16 cellular contexts compared by ENCODE assay signal in the genomic region with DNA sequence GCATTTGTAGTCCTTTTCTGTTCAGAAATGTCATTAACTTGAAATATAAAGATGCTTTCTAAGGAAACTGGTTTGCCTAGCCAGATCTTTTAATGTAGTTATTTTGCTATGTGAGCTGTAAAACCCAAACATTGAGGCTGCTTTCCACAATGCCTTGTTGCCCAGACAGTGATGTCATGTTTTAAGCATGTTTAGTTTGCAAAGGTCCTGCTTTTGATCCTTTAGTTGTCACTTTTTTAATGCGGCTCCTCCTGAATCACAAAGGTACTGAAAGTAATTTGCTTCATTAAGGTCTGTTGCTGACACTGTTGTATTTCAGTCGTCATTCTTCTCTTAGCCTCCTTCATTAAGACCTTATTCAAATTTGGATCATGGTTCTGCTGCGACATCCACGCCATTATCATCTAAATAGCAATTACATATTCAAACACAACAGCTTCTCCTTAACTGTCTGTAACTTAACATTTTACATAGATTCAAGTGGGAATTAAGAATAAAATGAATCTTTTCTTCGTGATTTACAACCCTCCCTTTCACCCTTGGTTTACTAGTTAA. TPM values are rescaled to one million over a fixed set of nuclear protein-coding genes. Genes with fewer than 3 reads are reported as not detected.
DNase-seq lines count a peak whose midpoint lies in the region; ATAC-seq, FAIRE-seq and TF ChIP-seq lines count a peak whose summit lies in the region.
"Had no signal": no experiment of that assay in that cellular context is flagged by ENCODE, and none has a peak within 500 bp of the region (broad histone marks: within the 10 kb centered on the region; RNA-seq: fewer than 3 reads in every experiment).

No MANE protein-coding gene starts in this region.

- DNase-seq in DMS 273 (lab: John Stamatoyannopoulos, UW; ENCODE audit: unreplicated experiment) = peak; percentile 84
- peak; percentile 51 for DNase-seq in M059J (ENCODE audit: low read depth)
- peak; percentile 69 for DNase-seq in astrocyte of the spinal cord (ENCODE audit: low read depth, low spot score)
- DNase-seq in kidney tubule cell (ENCODE audit: low spot score) = peak; percentile 58
- no peak for DNase-seq in GM12891 (ENCODE audit: insufficient read length, low spot score)
- no peak for DNase-seq in C1 segment of cervical spinal cord (lab: John Stamatoyannopoulos, UW)
- no peak for DNase-seq in NCI-H1105 treated with DMSO at 0.1 percent for 48 hours (lab: John Stamatoyannopoulos, UW)
- DNase-seq: activated CD4-positive, alpha-beta T cell treated with anti-CD3 and anti-CD28 coated beads, Interleukin-2, amount 10 ng/mL, durations not matched to agents 7 days and 5 days; activated gamma-delta T cell; cerebellar nuclear complex; MM.1S; NCI-H748 treated with DMSO at 0.1 percent for 48 hours; T-cell had no signal

- ATAC-seq in GM19463 (IDR thresholded peaks at IDR 0.05; ENCODE audit: unreplicated experiment) = no peak
- ATAC-seq: left lobe of liver, T-cell had no signal

- in situ Hi-C loops in astrocyte of the spinal cord (cut with HindIII; ENCODE audit: low sequenced_read_pairs) = no loop called here

- TF ChIP-seq CTCF in astrocyte of the spinal cord (IDR thresholded peaks at IDR 0.05; ENCODE audit: low read depth, low read length) = no peak

- no peak for TF ChIP-seq POLR2A in GM12891 (IDR thresholded peaks at IDR 0.05; ENCODE audit: low read depth, low read length)

- no peak overlapping the region for H3K4me3 ChIP-seq in astrocyte of the spinal cord (ENCODE audit: low read depth, low read length)
- H3K4me3 ChIP-seq: vagina had no signal

- no peak for FAIRE-seq in GM12891 (lab: Jason Lieb, UNC)

TF ChIP-seq in GM12891, 5 proteins besides CTCF, POLR2A, EP300 and RAD21:
- no peak for TF ChIP-seq PAX5 (IDR thresholded peaks at IDR 0.05; ENCODE audit: insufficient read depth, low read length, severe bottlenecking)
- TF ChIP-seq TAF1 (IDR thresholded peaks at IDR 0.05; ENCODE audit: low read depth, low read length) = no peak
- no peak for TF ChIP-seq SPI1 (IDR thresholded peaks at IDR 0.05; ENCODE audit: low read depth, low read length)
- TF ChIP-seq POU2F2 (IDR thresholded peaks at IDR 0.05; ENCODE audit: low read depth, low read length) = no peak
- TF ChIP-seq POLR2AphosphoS5 (IDR thresholded peaks at IDR 0.05; ENCODE audit: low read depth, low read length) = no peak

RNA-seq across cellular contexts. Expression of a gene that starts 10.6 kb away (rescaled TPM):
- 121 and 127 TPM in 2 replicates for total RNA-seq in M059J (2014; rRNA removed; shearing (Covaris generic))
- polyA plus RNA-seq in GM12891 (2012; ENCODE audit: low read depth, missing spikeins) = 80.1 TPM

Comparison
In these comparisons a context has a peak if more than half of its experiments do, and no peak if none do; other contexts are left out.
1. DNase-seq: peak in DMS 273 (single experiment), M059J (single experiment), astrocyte of the spinal cord (single experiment) and kidney tubule cell (single experiment); none in GM12891 (single experiment), C1 segment of cervical spinal cord (0 of 14) and NCI-H1105 treated with DMSO at 0.1 percent for 48 hours (single experiment).